Comparison of ENCODE assay signal across 16 cellular contexts in the genomic region with DNA sequence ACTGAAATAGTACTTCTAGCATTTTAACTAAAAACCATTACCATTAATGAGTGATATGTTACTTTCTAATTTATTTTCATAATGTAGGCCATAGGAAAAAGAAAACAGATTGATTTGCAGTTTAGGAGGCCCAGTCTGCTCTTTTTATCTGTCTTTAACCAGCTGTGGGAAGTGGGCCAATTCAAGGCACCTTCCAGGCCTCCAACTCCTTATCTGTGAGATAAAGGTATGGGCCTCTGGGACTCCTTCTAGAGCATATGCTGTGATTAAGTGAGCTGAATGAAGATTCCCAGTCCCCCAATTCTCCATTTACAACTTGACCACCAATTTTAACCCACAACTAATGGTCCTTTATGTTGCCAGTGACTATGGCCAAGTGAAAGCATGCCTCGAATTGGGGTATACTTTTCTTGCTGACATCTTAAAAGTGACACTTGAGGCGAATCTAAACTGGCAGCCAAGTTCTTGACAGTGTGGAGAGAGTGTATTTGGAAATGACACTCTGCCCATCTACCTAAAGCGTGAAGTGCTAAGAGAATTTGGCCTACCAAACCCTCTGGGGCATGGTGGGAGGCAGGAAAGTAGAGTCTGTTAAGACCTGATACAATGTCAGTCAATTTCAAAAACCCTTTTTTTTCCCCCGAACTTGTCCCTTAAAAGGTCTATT.
DNase-seq lines count a peak whose midpoint lies in the region; ATAC-seq and TF ChIP-seq lines count a peak whose summit lies in the region.
"Had no signal": no experiment of that assay in that cellular context is flagged by ENCODE, and none has a peak within 500 bp of the region (broad histone marks: within the 10 kb centered on the region; RNA-seq: fewer than 3 reads in every experiment).

No MANE protein-coding gene starts in this region.

- H3K27me3 Mint-ChIP-seq in CD8-positive, alpha-beta memory T cell: peaks cover 0 to 3% of the 10 kb centered on the region in 2 donors
- H3K27me3 Mint-ChIP-seq in T-cell: no peaks in the 10 kb centered on the region
- peaks cover 2 to 6% (median 3%) of the 10 kb centered on the region in 3 donors for H3K27me3 Mint-ChIP-seq in immature natural killer cell (ENCODE audit: low read depth in 3 of 3)

- ATAC-seq in GM21528 (IDR thresholded peaks at IDR 0.05; ENCODE audit: low FRiP score, unreplicated experiment) (peak; percentile 8), T-cell (replicated peaks in 1 of 4) (no peak)

- 87% methylated on average over 4 of the region's 4 CpGs for WGBS in esophagus muscularis mucosa

- POLR2A ChIA-PET in CD8-positive, alpha-beta memory T cell (lab: Charles Lee): no interaction called here
- POLR2A ChIA-PET in T-cell (lab: Charles Lee): interaction anchor here (0.5 to 1.0 kb wide), 2 partner anchors 13 to 1064 kb away, joined by 3 to 7 read pairs; no protein-coding TSS in a partner anchor

- peak overlapping the region in 6 of 8 donors; percentile 8 to 78 (median 22) for H3K27ac Mint-ChIP-seq in CD8-positive, alpha-beta memory T cell
- H3K27ac Mint-ChIP-seq in T-cell (peak overlapping the region; percentile 15 to 73), immature natural killer cell (peak overlapping the region; percentile 17 to 85 (median 58))

- intact Hi-C loops in esophagus muscularis mucosa (cut with DNase I): no loop called here

- H3K27ac ChIP-seq in CD8-positive, alpha-beta memory T cell (ENCODE audit: low read depth, low read length): no peak overlapping the region
- no peak overlapping the region for H3K27ac ChIP-seq in esophagus muscularis mucosa (replicated peaks in 1 of 4)
- H3K27ac ChIP-seq: BLaER1 had no signal

- CTCF ChIA-PET in CD8-positive, alpha-beta memory T cell (lab: Charles Lee): interaction anchor here (1.3 kb wide), 1 partner anchor 156 kb away, joined by 3 read pairs; no protein-coding TSS in a partner anchor
- CTCF ChIA-PET in T-cell (lab: Charles Lee): no interaction called here

- no peaks in the 10 kb centered on the region for H3K9me3 ChIP-seq in CD8-positive, alpha-beta memory T cell (ENCODE audit: low read length)
- H3K9me3 ChIP-seq in esophagus muscularis mucosa: no peaks in the 10 kb centered on the region
- H3K9me3 ChIP-seq: BLaER1 had no signal

- no peaks in the 10 kb centered on the region for H3K4me1 ChIP-seq in CD8-positive, alpha-beta memory T cell (ENCODE audit: insufficient read depth, low read length)
- peaks cover 0 to 22% (median 16%) of the 10 kb centered on the region in 4 donors for H3K4me1 ChIP-seq in esophagus muscularis mucosa
- H3K4me1 ChIP-seq: BLaER1 had no signal

- TF ChIP-seq POLR2A in esophagus muscularis mucosa (IDR thresholded peaks at IDR 0.05; ENCODE audit: low read depth): no peak

- H3K27me3 ChIP-seq in CD8-positive, alpha-beta memory T cell (ENCODE audit: insufficient read depth, low read length, poor library complexity, severe bottlenecking): no peaks in the 10 kb centered on the region
- H3K27me3 ChIP-seq in esophagus muscularis mucosa: no peaks in the 10 kb centered on the region
- H3K27me3 ChIP-seq: BLaER1 had no signal

- in situ Hi-C loops in ACHN (cut with HindIII; ENCODE audit: low pct_ligation_motif_present, low pct_unique_long_range_greater_than_20kb, low sequenced_read_pairs): no loop called here

- H3K4me3 Mint-ChIP-seq in CD8-positive, alpha-beta memory T cell: peak overlapping the region in 1 of 7 donors; percentile 16
- H3K4me3 Mint-ChIP-seq in T-cell (no peak overlapping the region), immature natural killer cell (peak overlapping the region in 1 of 5 donors; percentile 7)

- no peak for TF ChIP-seq CTCF in esophagus muscularis mucosa (IDR thresholded peaks at IDR 0.05)

- peaks cover 0 to 31% (median 4%) of the 10 kb centered on the region in 3 donors for H3K36me3 Mint-ChIP-seq in CD8-positive, alpha-beta memory T cell
- peaks cover 24% of the 10 kb centered on the region for H3K36me3 Mint-ChIP-seq in T-cell
- H3K36me3 Mint-ChIP-seq in immature natural killer cell: peaks cover 4 to 14% (median 12%) of the 10 kb centered on the region in 3 donors

- H3K36me3 ChIP-seq in CD8-positive, alpha-beta memory T cell (ENCODE audit: insufficient read depth, low read length): peaks cover 2% of the 10 kb centered on the region
- peaks cover 0 to 25% (median 11%) of the 10 kb centered on the region in 4 donors for H3K36me3 ChIP-seq in esophagus muscularis mucosa

- no peaks in the 10 kb centered on the region for H3K9me3 Mint-ChIP-seq in CD8-positive, alpha-beta memory T cell
- H3K9me3 Mint-ChIP-seq in T-cell (no peaks in the 10 kb centered on the region), immature natural killer cell (no peaks in the 10 kb centered on the region)

- no peak for DNase-seq in CD8-positive, alpha-beta memory T cell
- no peak for DNase-seq in T-cell
- no peak for DNase-seq in immature natural killer cell
- DNase-seq in esophagus muscularis mucosa (ENCODE audit: extremely low spot score): no peak
- no peak for DNase-seq in ACHN
- DNase-seq in NCI-H526 (lab: John Stamatoyannopoulos, UW): no peak
- no peak for DNase-seq in T-helper 1 cell
- DNase-seq: anterior cingulate cortex; GF-D8; KG1; NCI-H1930; posterior cingulate gyrus; stimulated activated naive CD4-positive, alpha-beta T cell had no signal

- H3K4me1 Mint-ChIP-seq in CD8-positive, alpha-beta memory T cell: peaks cover 22 to 49% (median 34%) of the 10 kb centered on the region in 3 donors
- H3K4me1 Mint-ChIP-seq in T-cell: peaks cover 7 to 27% (median 22%) of the 10 kb centered on the region in 3 donors
- H3K4me1 Mint-ChIP-seq in immature natural killer cell: peaks cover 21 to 32% of the 10 kb centered on the region in 2 donors

- TF ChIP-seq EP300 in esophagus muscularis mucosa (IDR thresholded peaks at IDR 0.05): no peak

- H3K4me3 ChIP-seq in CD8-positive, alpha-beta memory T cell (ENCODE audit: low read length): no peak overlapping the region
- H3K4me3 ChIP-seq in esophagus muscularis mucosa: no peak overlapping the region
- H3K4me3 ChIP-seq: BLaER1, lung had no signal
